18 cellular contexts compared by ENCODE assay signal in the genomic region with DNA sequence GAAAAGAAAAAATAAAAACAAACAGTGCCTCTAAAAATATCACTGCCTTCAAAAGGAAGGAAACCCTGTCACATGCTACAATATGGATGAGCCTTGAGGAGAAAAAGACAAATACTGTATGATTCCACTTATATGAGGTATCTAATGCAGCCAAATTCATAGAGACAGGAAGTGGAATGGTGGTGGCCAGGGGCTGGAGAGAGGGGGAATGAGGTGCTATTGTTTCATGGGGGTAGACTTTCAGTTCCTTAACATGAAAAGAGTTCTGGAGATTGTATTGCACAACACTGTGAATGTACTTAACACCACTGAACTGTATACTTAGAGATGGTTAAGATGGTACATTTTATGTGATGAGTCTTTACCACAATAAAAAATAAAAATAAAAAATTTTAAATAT.
DNase-seq lines count a peak whose midpoint lies in the region; ATAC-seq and TF ChIP-seq lines count a peak whose summit lies in the region.
"Had no signal": no experiment of that assay in that cellular context is flagged by ENCODE, and none has a peak within 500 bp of the region (broad histone marks: within the 10 kb centered on the region; RNA-seq: fewer than 3 reads in every experiment).

No MANE protein-coding gene starts in this region.

- no peaks in the 10 kb centered on the region for H3K9me3 ChIP-seq in adipocyte (ENCODE audit: control insufficient read depth, low read length)
- H3K9me3 ChIP-seq: esophagus muscularis mucosa had no signal

- ATAC-seq in HG03175 (IDR thresholded peaks at IDR 0.05; ENCODE audit: unreplicated experiment) (no peak), HG02970 (IDR thresholded peaks at IDR 0.05; ENCODE audit: low FRiP score, unreplicated experiment) (no peak)
- ATAC-seq: activated CD8-positive, alpha-beta T cell treated with anti-CD3 and anti-CD28 coated beads for 36 hours; activated T-cell treated with anti-CD3 and anti-CD28 coated beads, Interleukin-2, amount 50 U/mL, for 72 hours; stimulated activated naive CD8-positive, alpha-beta T cell treated with anti-CD3 and anti-CD28 coated beads, Interleukin-15, amount 100 ng/mL, for 72 hours; T-cell had no signal

- DNase-seq in AML-193 (lab: John Stamatoyannopoulos, UW) (peak; percentile 16 to 47), NB4 (ENCODE audit: low read depth) (peak; percentile 83), adipocyte (ENCODE audit: low read depth) (peak; percentile 27), GM19238 (ENCODE audit: insufficient read length, low spot score) (no peak)
- DNase-seq: 8988T; activated CD8-positive, alpha-beta T cell treated with anti-CD3 and anti-CD28 coated beads for 36 hours; activated naive CD8-positive, alpha-beta T cell treated with anti-CD3 and anti-CD28 coated beads, Interleukin-2, amount 10 ng/mL, durations not matched to agents 7 days and 5 days; activated T-cell treated with anti-CD3 and anti-CD28 coated beads, Interleukin-2, amount 50 U/mL, for 72 hours; C1 segment of cervical spinal cord; immature natural killer cell; NCI-H1048; retina; stimulated activated CD4-positive, alpha-beta T cell treated with anti-CD3 and anti-CD28 coated beads, Interleukin-15, amount 100 ng/mL, for 24 hours; stimulated activated naive CD8-positive, alpha-beta T cell treated with anti-CD3 and anti-CD28 coated beads, Interleukin-15, amount 100 ng/mL, for 72 hours; T-cell had no signal

- TF ChIP-seq CTCF in NB4 (IDR thresholded peaks at IDR 0.05; ENCODE audit: low read depth, low read length) = no peak

- H3K4me1 ChIP-seq in adipocyte (ENCODE audit: control insufficient read depth, insufficient read depth, low read length) = no peaks in the 10 kb centered on the region

- H3K9ac ChIP-seq in adipocyte (ENCODE audit: low read length) = no peak overlapping the region

- no peaks in the 10 kb centered on the region for H3K27me3 ChIP-seq in adipocyte (replicated peaks; ENCODE audit: control insufficient read depth, insufficient read depth, low read length)
- H3K27me3 ChIP-seq: esophagus muscularis mucosa had no signal

- TF ChIP-seq POLR2A in NB4 (IDR thresholded peaks at IDR 0.05; ENCODE audit: extremely low read depth, insufficient read length) = no peak

- no peak overlapping the region for H3K4me3 ChIP-seq in NB4 (ENCODE audit: low read depth, low read length)
- H3K4me3 ChIP-seq in adipocyte (ENCODE audit: low read length) = no peak overlapping the region
- H3K4me3 ChIP-seq: esophagus muscularis mucosa had no signal

- no peaks in the 10 kb centered on the region for H3K36me3 ChIP-seq in adipocyte (ENCODE audit: control insufficient read depth, insufficient read depth, low read length, severe bottlenecking)
- H3K36me3 ChIP-seq: esophagus muscularis mucosa had no signal
